In the genomic region with DNA sequence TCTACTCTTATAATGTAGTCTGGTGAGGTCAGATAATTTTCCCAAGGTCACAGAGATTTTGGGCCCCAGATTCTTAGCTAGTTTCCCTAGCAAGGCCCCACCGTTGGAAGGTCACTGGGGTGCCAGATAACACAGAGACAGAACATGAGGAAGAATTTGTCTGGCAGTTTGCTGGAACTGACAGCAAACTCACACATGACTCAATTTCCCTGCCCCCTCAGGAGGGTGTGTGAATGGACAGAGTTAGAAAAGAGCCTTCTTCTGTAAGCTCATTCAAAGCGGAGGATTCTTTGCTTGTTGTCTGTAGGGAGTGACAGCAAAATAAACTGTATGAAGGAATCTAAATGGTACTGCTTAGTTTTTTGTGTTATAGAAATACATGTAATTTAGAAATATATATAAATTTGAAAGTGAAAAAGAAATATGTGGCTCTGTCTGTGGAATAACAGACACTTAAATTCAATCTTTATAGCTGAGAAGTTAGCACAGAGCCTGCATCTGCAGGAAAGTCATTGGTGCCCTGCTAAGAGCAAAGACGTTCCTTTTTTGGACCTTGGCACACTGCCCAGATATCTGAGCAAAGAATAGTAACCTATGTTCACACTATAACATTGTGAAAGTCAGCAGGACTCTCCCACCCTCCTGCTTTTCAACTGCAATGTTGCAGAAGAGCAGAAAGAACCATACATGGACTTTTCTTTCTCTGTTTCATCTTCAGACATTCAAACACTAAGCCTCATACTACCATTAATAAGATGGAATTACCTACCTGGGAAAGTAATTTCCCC, we compare ENCODE assay signal across 8 cellular contexts. TPM values are rescaled to one million over a fixed set of nuclear protein-coding genes. Genes with fewer than 3 reads are reported as not detected.
DNase-seq lines count a peak whose midpoint lies in the region; ATAC-seq and TF ChIP-seq lines count a peak whose summit lies in the region.

No MANE protein-coding gene starts in this region.

- ATAC-seq in naive thymus-derived CD8-positive, alpha-beta T cell: no peak
- ATAC-seq in GM18520 (IDR thresholded peaks at IDR 0.05; ENCODE audit: unreplicated experiment) (no peak), HG02623 (IDR thresholded peaks at IDR 0.05; ENCODE audit: unreplicated experiment) (no peak)

- peak overlapping the region in 8 of 10 donors; percentile 47 to 98 (median 94) for H3K4me3 Mint-ChIP-seq in naive thymus-derived CD8-positive, alpha-beta T cell

- peaks cover 24% of the 10 kb centered on the region for H3K36me3 ChIP-seq in MG63

- no peaks in the 10 kb centered on the region for H3K9me3 ChIP-seq in MG63

- DNase-seq in G401 (ENCODE audit: low spot score) (peak; percentile 13), Kasumi-1 (lab: John Stamatoyannopoulos, UW) (peak; percentile 63 to 75), amniotic epithelial cell (ENCODE audit: low read depth) (peak; percentile 41), MG63 (no peak), GM13976 (ENCODE audit: low spot score) (no peak)
- no peak for DNase-seq in naive thymus-derived CD8-positive, alpha-beta T cell

- in situ Hi-C loops in G401 (cut with HindIII; ENCODE audit: low sequenced_read_pairs) (no loop called here), GM13976 (cut with MboI; ENCODE audit: low sequenced_read_pairs, unreplicated experiment) (no loop called here)

- H3K27me3 ChIP-seq in MG63: no peaks in the 10 kb centered on the region

- peaks cover 22 to 62% (median 58%) of the 10 kb centered on the region in 4 donors for H3K4me1 Mint-ChIP-seq in naive thymus-derived CD8-positive, alpha-beta T cell

- peaks cover 0 to 37% (median 5%) of the 10 kb centered on the region in 3 donors for H3K36me3 Mint-ChIP-seq in naive thymus-derived CD8-positive, alpha-beta T cell

- no peak overlapping the region for H3K4me3 ChIP-seq in MG63

- POLR2A ChIA-PET in naive thymus-derived CD8-positive, alpha-beta T cell (lab: Charles Lee): no interaction called here

- no peak for TF ChIP-seq CTCF in GM13976 (IDR thresholded peaks at IDR 0.05; ENCODE audit: borderline replicate concordance, control extremely low read depth, extremely low read depth, insufficient read depth, missing control alignments)

- H3K27me3 Mint-ChIP-seq in naive thymus-derived CD8-positive, alpha-beta T cell: no peaks in the 10 kb centered on the region

- H3K9me3 Mint-ChIP-seq in naive thymus-derived CD8-positive, alpha-beta T cell: no peaks in the 10 kb centered on the region

- peak overlapping the region in 5 of 10 donors; percentile 52 to 99 (median 79) for H3K27ac Mint-ChIP-seq in naive thymus-derived CD8-positive, alpha-beta T cell

RNA-seq across cellular contexts. Expression of a gene that starts 2.1 kb away (rescaled TPM):
- total RNA-seq in G401 (2014; rRNA removed; shearing (Covaris generic)): 510 and 523 TPM in 2 replicates
- total RNA-seq in naive thymus-derived CD8-positive, alpha-beta T cell: 100 to 1,000 TPM; 106 TPM
- polyA plus RNA-seq in naive thymus-derived CD8-positive, alpha-beta T cell: 100 to 1,000 TPM; 242 to 284 (median 249) TPM
- total RNA-seq in MG63 (2014; rRNA removed; shearing (Covaris generic); ENCODE audit: low replicate concordance): 221 and 367 TPM in 2 replicates

RNA-seq across cellular contexts. Expression of a gene that starts 2.5 kb away (rescaled TPM):
- 13.8 and 15.3 TPM in 2 replicates for total RNA-seq in G401 (2014; rRNA removed; shearing (Covaris generic))
- 10 to 100 TPM; 12.9 to 14.7 TPM for total RNA-seq in naive thymus-derived CD8-positive, alpha-beta T cell
- polyA plus RNA-seq in naive thymus-derived CD8-positive, alpha-beta T cell: 1 to 10 TPM; 3.5 to 7.9 (median 5.8) TPM
- total RNA-seq in MG63 (2014; rRNA removed; shearing (Covaris generic); ENCODE audit: low replicate concordance): 7.8 and 11.0 TPM in 2 replicates

Comparison
In these comparisons a context has a peak if more than half of its experiments do, and no peak if none do; other contexts are left out.
1. DNase-seq: peak in G401 (single experiment), Kasumi-1 (2 of 2) and amniotic epithelial cell (single experiment); none in naive thymus-derived CD8-positive, alpha-beta T cell (0 of 10), MG63 (single experiment) and GM13976 (single experiment).